In the genomic region with DNA sequence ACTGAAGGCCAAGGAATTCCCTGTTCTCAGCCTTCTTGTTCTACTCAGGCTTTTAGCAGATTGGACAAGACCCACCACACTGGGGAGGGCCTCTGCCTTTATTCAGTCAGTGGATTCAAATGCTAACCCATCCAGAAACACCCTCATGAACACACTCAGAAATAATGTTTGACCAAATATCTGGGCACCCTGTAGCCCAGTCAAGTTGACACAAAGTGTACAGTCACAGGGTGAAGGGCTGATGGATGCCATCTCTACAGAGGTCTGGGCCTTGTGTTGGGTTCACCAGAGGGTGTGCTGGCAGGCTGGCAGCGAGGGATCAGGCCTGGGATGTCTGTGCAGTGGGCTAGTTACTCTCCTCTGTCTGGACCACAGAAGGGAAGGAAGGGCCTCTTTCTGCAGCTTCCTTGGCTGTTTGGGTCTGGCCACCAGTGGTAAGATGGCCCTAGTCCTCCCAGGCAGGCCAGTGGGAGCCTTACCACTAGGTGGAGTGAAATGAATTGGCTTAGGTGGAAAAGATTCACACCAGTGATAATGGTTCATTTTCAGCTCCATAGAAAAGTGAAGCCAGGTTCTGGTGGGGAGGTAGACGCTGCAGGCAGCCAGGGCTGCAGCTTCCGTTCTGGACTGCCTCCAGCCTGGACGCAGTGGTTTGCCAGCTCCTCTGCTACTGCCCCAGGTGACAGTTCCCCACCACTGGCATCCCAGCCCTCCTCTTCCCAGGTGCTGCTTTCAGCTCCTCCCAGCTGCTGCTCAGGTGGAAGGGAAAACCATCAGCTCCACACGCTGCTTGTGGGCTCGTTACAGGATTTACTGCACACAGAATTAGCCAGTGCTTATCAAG, we compare ENCODE assay signal across 22 cellular contexts. TPM values are rescaled to one million over a fixed set of nuclear protein-coding genes. Genes with fewer than 3 reads are reported as not detected.
DNase-seq lines count a peak whose midpoint lies in the region; ATAC-seq and TF ChIP-seq lines count a peak whose summit lies in the region.
"Had no signal": no experiment of that assay in that cellular context is flagged by ENCODE, and none has a peak within 500 bp of the region (broad histone marks: within the 10 kb centered on the region; RNA-seq: fewer than 3 reads in every experiment).

No MANE protein-coding gene starts in this region.

- H3K4me3 ChIP-seq in fibroblast of mammary gland (ENCODE audit: control insufficient read depth, low read depth, low read length), result no peak overlapping the region
- H3K4me3 ChIP-seq: heart right ventricle, right atrium auricular region, thoracic aorta had no signal

- peak; percentile 80 for DNase-seq in COR-L47 (lab: John Stamatoyannopoulos, UW)
- no peak for DNase-seq in HFFc6
- peak; percentile 44 for DNase-seq in SK-MEL-5 (ENCODE audit: low read depth, low spot score)
- DNase-seq in fibroblast of mammary gland (ENCODE audit: low read depth), result no peak
- no peak for DNase-seq in cortex of kidney (lab: John Stamatoyannopoulos, UW)
- DNase-seq in RWPE1 (ENCODE audit: low spot score), result no peak
- DNase-seq in left cardiac atrium, result no peak
- DNase-seq in omental fat pad (ENCODE audit: low spot score), result no peak
- DNase-seq: activated naive CD8-positive, alpha-beta T cell treated with anti-CD3 and anti-CD28 coated beads, Interleukin-2, amount 10 ng/mL, durations not matched to agents 7 days and 5 days; DMS153; GDM1; heart right ventricle; immature natural killer cell; Kasumi-1; NCI-H1092; NCI-H2227 treated with DMSO at 0.1 percent for 48 hours; NK-92 treated with Interleukin-12 subunit alpha and Interleukin-12 subunit beta, amount 100 ng/mL, for 24 hours; occipital lobe; T1000 had no signal

- H3K27me3 Mint-ChIP-seq in HFFc6 (ENCODE audit: insufficient read depth), result peaks cover 3% of the 10 kb centered on the region
- H3K27me3 Mint-ChIP-seq: activated naive CD8-positive, alpha-beta T cell treated with anti-CD3 and anti-CD28 coated beads, Interleukin-2, amount 10 ng/mL, durations not matched to agents 7 days and 5 days had no signal

- in situ Hi-C loops in SK-MEL-5 (cut with HindIII; ENCODE audit: low pct_unique_long_range_greater_than_20kb, low sequenced_read_pairs), result no loop called here

- CTCF ChIA-PET in RWPE1 (lab: Yijun Ruan, JAX), result interaction anchor here (0.6 to 1.0 kb wide), 4 partner anchors 9 to 106 kb away, joined by 3 to 4 read pairs (median 4); no protein-coding TSS in a partner anchor

- TF ChIP-seq CTCF in HFFc6 (IDR thresholded peaks at IDR 0.05), result peak; percentile 32
- peak; percentile 7 for TF ChIP-seq CTCF in fibroblast of mammary gland (conservative IDR thresholded peaks at IDR 0.05; ENCODE audit: control insufficient read depth, insufficient read depth, low read depth, low read length)
- no peak for TF ChIP-seq CTCF in RWPE1 (conservative IDR thresholded peaks at IDR 0.05; ENCODE audit: low read depth)
- no peak for TF ChIP-seq CTCF in omental fat pad (IDR thresholded peaks at IDR 0.05)

- H3K4me1 Mint-ChIP-seq in HFFc6 (ENCODE audit: low read depth), result no peaks in the 10 kb centered on the region
- H3K4me1 Mint-ChIP-seq: immature natural killer cell had no signal

- ATAC-seq in left cardiac atrium (no peak), omental fat pad (ENCODE audit: low FRiP score) (no peak)
- ATAC-seq: activated CD4-positive, CD25-positive, alpha-beta regulatory T cell treated with anti-CD3 and anti-CD28 coated beads, Interleukin-2, amount 50 U/mL, for 24 hours; heart right ventricle had no signal

- H3K27ac Mint-ChIP-seq in HFFc6, result no peak overlapping the region
- H3K27ac Mint-ChIP-seq: activated naive CD8-positive, alpha-beta T cell treated with anti-CD3 and anti-CD28 coated beads, Interleukin-2, amount 10 ng/mL, durations not matched to agents 7 days and 5 days; immature natural killer cell had no signal

- intact Hi-C loops in left cardiac atrium (cut with DNase I), result no loop called here

- H3K27ac ChIP-seq in RWPE1, result no peak overlapping the region
- H3K27ac ChIP-seq: heart right ventricle, right atrium auricular region, thoracic aorta had no signal

- POLR2A ChIA-PET in RWPE1 (lab: Yijun Ruan, JAX; ENCODE audit: low non-redundant PET), result interaction anchor here (0.6 kb wide), 1 partner anchor 100 kb away, joined by 3 read pairs; no protein-coding TSS in a partner anchor

- H3K4me3 Mint-ChIP-seq in HFFc6, result no peak overlapping the region
- H3K4me3 Mint-ChIP-seq: activated naive CD8-positive, alpha-beta T cell treated with anti-CD3 and anti-CD28 coated beads, Interleukin-2, amount 10 ng/mL, durations not matched to agents 7 days and 5 days; immature natural killer cell had no signal

- peaks cover 26% of the 10 kb centered on the region for H3K36me3 Mint-ChIP-seq in HFFc6 (ENCODE audit: low read depth)

- H3K9me3 Mint-ChIP-seq in HFFc6, result peaks cover 3% of the 10 kb centered on the region; the same call in 1 of the 2 replicates
- H3K9me3 Mint-ChIP-seq: activated naive CD8-positive, alpha-beta T cell treated with anti-CD3 and anti-CD28 coated beads, Interleukin-2, amount 10 ng/mL, durations not matched to agents 7 days and 5 days; immature natural killer cell had no signal

RNA-seq across cellular contexts. Expression of a gene that starts 9.2 kb away (rescaled TPM):
- 100 to 1,000 TPM; 114 to 152 (median 120) TPM for total RNA-seq in HFFc6 (2021; fragmentation: NEBNext Ultra II Directional; extraction: Animal tissue kit (Norgen Biotek cat#: 25700))
- total RNA-seq in SK-MEL-5 (2014; rRNA removed; shearing (Covaris generic)), result 118 and 127 TPM in 2 replicates
- polyA plus RNA-seq in SK-MEL-5 (2015; cell fraction: cytosol; rRNA removed), result 197 and 208 TPM in 2 replicates
- polyA plus RNA-seq in SK-MEL-5 (2015; cell fraction: nucleus; rRNA removed), result 98.1 and 104 TPM in 2 replicates
- total RNA-seq in left cardiac atrium, result 10 to 100 TPM; 43.8 to 57.8 TPM
- total RNA-seq in omental fat pad, result 100 to 1,000 TPM in 2 of 4 donors, 10 to 100 TPM in 2; 62.4 to 134 (median 97.8) TPM

RNA-seq across cellular contexts. Expression of a gene that starts 29.6 kb away (rescaled TPM):
- 10 to 100 TPM in 5 of 6 experiments, 1 to 10 TPM in 1; 9.3 to 14.6 (median 11.9) TPM for total RNA-seq in HFFc6 (2021; fragmentation: NEBNext Ultra II Directional; extraction: Animal tissue kit (Norgen Biotek cat#: 25700))
- total RNA-seq in SK-MEL-5 (2014; rRNA removed; shearing (Covaris generic)), result 66.6 and 75.5 TPM in 2 replicates
- polyA plus RNA-seq in SK-MEL-5 (2015; cell fraction: cytosol; rRNA removed), result 43.4 and 50.2 TPM in 2 replicates
- polyA plus RNA-seq in SK-MEL-5 (2015; cell fraction: nucleus; rRNA removed), result 100 and 127 TPM in 2 replicates
- 10 to 100 TPM; 12.4 to 13.6 TPM for total RNA-seq in left cardiac atrium
- 10 to 100 TPM; 13.5 to 41.5 (median 20.9) TPM for total RNA-seq in omental fat pad

Comparison
In these comparisons a context has a peak if more than half of its experiments do, and no peak if none do; other contexts are left out.
1. DNase-seq: peak in COR-L47 (single experiment) and SK-MEL-5 (single experiment); none in HFFc6 (single experiment), fibroblast of mammary gland (single experiment), cortex of kidney (single experiment), RWPE1 (single experiment), left cardiac atrium (single experiment) and omental fat pad (single experiment).
2. CTCF ChIP-seq: peak in HFFc6 (single experiment) and fibroblast of mammary gland (single experiment); none in RWPE1 (single experiment) and omental fat pad (0 of 3).